ENCODE assay signal across 13 cellular contexts in genomic region chrX:77003956-77004355, GRCh38.
DNase-seq lines count a peak whose midpoint lies in the region; ATAC-seq and TF ChIP-seq lines count a peak whose summit lies in the region.
"Had no signal": no experiment of that assay in that cellular context is flagged by ENCODE, and none has a peak within 500 bp of the region (broad histone marks: within the 10 kb centered on the region; RNA-seq: fewer than 3 reads in every experiment).

No MANE protein-coding gene starts in this region.

- no peak overlapping the region for H3K27ac Mint-ChIP-seq in T-cell
- H3K27ac Mint-ChIP-seq in activated naive CD8-positive, alpha-beta T cell treated with anti-CD3 and anti-CD28 coated beads, Interleukin-2, amount 50 U/mL, for 24 hours = peak overlapping the region; percentile 86

- no peak for TF ChIP-seq EP300 in stomach (IDR thresholded peaks at IDR 0.05)

- peaks cover 0 to 11% (median 4%) of the 10 kb centered on the region in 4 donors for H3K9me3 ChIP-seq in stomach
- H3K9me3 ChIP-seq: SJSA1 had no signal

- H3K9me3 Mint-ChIP-seq in T-cell = no peaks in the 10 kb centered on the region
- H3K9me3 Mint-ChIP-seq in activated naive CD8-positive, alpha-beta T cell treated with anti-CD3 and anti-CD28 coated beads, Interleukin-2, amount 50 U/mL, for 24 hours = peaks cover 7% of the 10 kb centered on the region

- POLR2A ChIA-PET in T-cell (lab: Charles Lee) = no interaction called here

- WGBS in stomach, 5 donors = 39 to 66% (median 45%) methylated on average over 3 of the region's 3 CpGs

- DNase-seq in GM12865 (ENCODE audit: low read depth) (peak; percentile 18), T-cell (no peak), stomach (no peak), iPS-NIHi7 (ENCODE audit: extremely low spot score) (no peak), NCI-H524 treated with DMSO at 0.1 percent for 48 hours (lab: John Stamatoyannopoulos, UW) (no peak)
- peak; percentile 1 for DNase-seq in activated naive CD8-positive, alpha-beta T cell treated with anti-CD3 and anti-CD28 coated beads, Interleukin-2, amount 50 U/mL, for 24 hours
- peak; percentile 3 to 10 for DNase-seq in stimulated activated CD4-positive, alpha-beta T cell treated with anti-CD3 and anti-CD28 coated beads, Interleukin-2, amount 100 ng/mL, for 48 hours
- DNase-seq: anterior cingulate cortex; effector CD4-positive, alpha-beta T cell; foreskin melanocyte; NCI-H2081 treated with DMSO at 0.1 percent for 48 hours had no signal

- TF ChIP-seq POLR2A in stomach (IDR thresholded peaks at IDR 0.05) = no peak

- H3K36me3 Mint-ChIP-seq in T-cell = no peaks in the 10 kb centered on the region
- H3K36me3 Mint-ChIP-seq in activated naive CD8-positive, alpha-beta T cell treated with anti-CD3 and anti-CD28 coated beads, Interleukin-2, amount 50 U/mL, for 24 hours (ENCODE audit: low read depth) = no peaks in the 10 kb centered on the region

- H3K4me1 Mint-ChIP-seq in T-cell = peaks cover 0 to 5% (median 2%) of the 10 kb centered on the region in 3 donors
- peaks cover 17% of the 10 kb centered on the region for H3K4me1 Mint-ChIP-seq in activated naive CD8-positive, alpha-beta T cell treated with anti-CD3 and anti-CD28 coated beads, Interleukin-2, amount 50 U/mL, for 24 hours

- no peak overlapping the region for H3K4me3 Mint-ChIP-seq in T-cell
- no peak overlapping the region for H3K4me3 Mint-ChIP-seq in activated naive CD8-positive, alpha-beta T cell treated with anti-CD3 and anti-CD28 coated beads, Interleukin-2, amount 50 U/mL, for 24 hours

- no peak overlapping the region for H3K4me3 ChIP-seq in GM12865 (ENCODE audit: low read depth, low read length)
- no peak overlapping the region for H3K4me3 ChIP-seq in stomach
- H3K4me3 ChIP-seq: SJSA1 had no signal

- no peak overlapping the region for H3K27ac ChIP-seq in stomach
- H3K27ac ChIP-seq: SJSA1 had no signal

- TF ChIP-seq CTCF in GM12865 (IDR thresholded peaks at IDR 0.05; ENCODE audit: insufficient read depth, low read depth, low read length, missing control alignments) = no peak
- TF ChIP-seq CTCF in stomach (IDR thresholded peaks at IDR 0.05) = no peak

- H3K27me3 Mint-ChIP-seq in T-cell = peaks cover 0 to 10% of the 10 kb centered on the region in 2 donors
- H3K27me3 Mint-ChIP-seq in activated naive CD8-positive, alpha-beta T cell treated with anti-CD3 and anti-CD28 coated beads, Interleukin-2, amount 50 U/mL, for 24 hours = no peaks in the 10 kb centered on the region

- H3K36me3 ChIP-seq in stomach = no peaks in the 10 kb centered on the region
- H3K36me3 ChIP-seq: SJSA1 had no signal

- intact Hi-C loops in stomach (cut with DNase I; ENCODE audit: low total_unique reads) = no loop called here

- no peaks in the 10 kb centered on the region for H3K27me3 ChIP-seq in stomach
- H3K27me3 ChIP-seq: SJSA1 had no signal

- CTCF ChIA-PET in T-cell (lab: Charles Lee) = no interaction called here

- peak in 3 of 4 experiments; percentile 23 to 43 (median 40) for ATAC-seq in T-cell (replicated peaks in 1 of 4)
- ATAC-seq in activated naive CD8-positive, alpha-beta T cell treated with anti-CD3 and anti-CD28 coated beads, Interleukin-2, amount 50 U/mL, for 24 hours = peak; percentile 97
- ATAC-seq in GM18511 (IDR thresholded peaks at IDR 0.05; ENCODE audit: unreplicated experiment) = no peak

- no peaks in the 10 kb centered on the region for H3K4me1 ChIP-seq in stomach
- H3K4me1 ChIP-seq: SJSA1 had no signal

Comparison
In these comparisons a context has a peak if more than half of its experiments do, and no peak if none do; other contexts are left out.
1. DNase-seq: peak in GM12865 (single experiment), activated naive CD8-positive, alpha-beta T cell treated with anti-CD3 and anti-CD28 coated beads, Interleukin-2, amount 50 U/mL, for 24 hours (single experiment) and stimulated activated CD4-positive, alpha-beta T cell treated with anti-CD3 and anti-CD28 coated beads, Interleukin-2, amount 100 ng/mL, for 48 hours (2 of 2); none in T-cell (0 of 34), stomach (single experiment), iPS-NIHi7 (single experiment) and NCI-H524 treated with DMSO at 0.1 percent for 48 hours (single experiment).